In the genomic region with DNA sequence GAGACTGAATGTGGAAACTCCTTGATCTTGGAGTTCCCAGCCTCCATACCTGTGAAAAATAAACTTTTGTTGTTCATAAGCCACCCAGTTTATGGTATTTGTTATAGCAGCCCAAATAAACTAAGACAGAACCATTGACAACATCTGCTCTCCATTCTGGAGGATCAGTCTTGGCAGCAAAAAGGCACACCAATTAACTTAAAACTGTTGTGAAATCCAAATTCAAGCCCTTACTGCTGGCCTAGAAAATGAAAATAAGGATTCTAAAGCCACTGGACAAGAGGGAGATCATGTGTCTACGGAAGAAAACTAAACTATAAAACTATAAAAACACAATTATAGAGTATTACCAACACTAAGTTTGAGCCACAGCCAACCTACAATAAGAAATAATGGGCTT, we compare ENCODE assay signal across 19 cellular contexts.
"Had no signal": no experiment of that assay in that cellular context is flagged by ENCODE, and none has a peak within 500 bp of the region (broad histone marks: within the 10 kb centered on the region; RNA-seq: fewer than 3 reads in every experiment).

No MANE protein-coding gene starts in this region.

- H2AFZ ChIP-seq: PC-9 had no signal

- DNase-seq: activated CD4-positive, alpha-beta T cell treated with anti-CD3 and anti-CD28 coated beads for 48 hours; activated CD4-positive, alpha-beta T cell treated with anti-CD3 and anti-CD28 coated beads, Interleukin-2, amount 50 U/mL, for 4 hours; activated CD4-positive, CD25-positive, alpha-beta regulatory T cell treated with anti-CD3 and anti-CD28 coated beads, Interleukin-2, amount 50 U/mL, for 72 hours; activated CD8-positive, alpha-beta memory T cell treated with anti-CD3 and anti-CD28 coated beads, Interleukin-2, amount 10 ng/mL, durations not matched to agents 7 days and 5 days; activated effector memory CD4-positive, alpha-beta T cell treated with Interleukin-2 at 50 U/mL for 16 hours; activated naive CD4-positive, alpha-beta T cell; activated T-cell treated with anti-CD3 and anti-CD28 coated beads, Interleukin-2, amount 50 U/mL, for 24 hours; amniotic stem cell; brain microvascular endothelial cell; NCI-H1417; NCI-H1930; NCI-H2171; NCI-H2227 treated with DMSO at 0.1 percent for 48 hours; NCI-H510A; NCI-H526 treated with DMSO at 0.1 percent for 48 hours; PC-9; SHP77 treated with DMSO at 0.1 percent for 48 hours had no signal

- H3K4me2 ChIP-seq: PC-9 had no signal

- H3K36me3 ChIP-seq: brain microvascular endothelial cell, cardiac muscle cell had no signal

- H3K4me3 ChIP-seq: cardiac muscle cell, PC-9 had no signal

- H3K27me3 ChIP-seq: brain microvascular endothelial cell, cardiac muscle cell had no signal

- H3K27ac ChIP-seq: brain microvascular endothelial cell, cardiac muscle cell, PC-9 had no signal

- ATAC-seq: activated CD8-positive, alpha-beta memory T cell treated with anti-CD3 and anti-CD28 coated beads, Interleukin-2, amount 10 ng/mL, durations not matched to agents 7 days and 5 days; WTC11 had no signal
